ENCODE assay signal across 17 cellular contexts in genomic region chr16:58474296-58474695, GRCh38.
"Had no signal": no experiment of that assay in that cellular context is flagged by ENCODE, and none has a peak within 500 bp of the region (broad histone marks: within the 10 kb centered on the region; RNA-seq: fewer than 3 reads in every experiment).

No MANE protein-coding gene starts in this region.

- H3K36me3 ChIP-seq: esophagus squamous epithelium, right lobe of liver, stomach had no signal

- H3K4me1 ChIP-seq: right lobe of liver, stomach had no signal

- H3K36me3 Mint-ChIP-seq: activated naive CD4-positive, alpha-beta T cell treated with anti-CD3 and anti-CD28 coated beads, Interleukin-2, amount 50 U/mL, for 72 hours; brain; naive thymus-derived CD4-positive, alpha-beta T cell had no signal

- DNase-seq: activated CD8-positive, alpha-beta T cell treated with anti-CD3 and anti-CD28 coated beads for 36 hours; activated effector memory CD4-positive, alpha-beta T cell treated with anti-CD3 and anti-CD28 coated beads, Interleukin-2, amount 50 U/mL, for 16 hours; activated T-cell treated with anti-CD3 and anti-CD28 coated beads, Interleukin-2, amount 50 U/mL, for 4 hours; amniotic stem cell; esophagus squamous epithelium; mucosa of descending colon; naive thymus-derived CD4-positive, alpha-beta T cell; right lobe of liver; stomach; T-helper 1 cell; testis had no signal

- H3K27me3 ChIP-seq: esophagus squamous epithelium, right lobe of liver, testis had no signal

- H3K4me1 Mint-ChIP-seq: brain; central memory CD8-positive, alpha-beta T cell had no signal

- H3K27ac Mint-ChIP-seq: activated CD8-positive, alpha-beta T cell treated with anti-CD3 and anti-CD28 coated beads for 36 hours; activated naive CD4-positive, alpha-beta T cell treated with anti-CD3 and anti-CD28 coated beads, Interleukin-2, amount 50 U/mL, for 72 hours; naive thymus-derived CD4-positive, alpha-beta T cell had no signal

- H3K9me3 ChIP-seq: esophagus squamous epithelium, mucosa of descending colon, right lobe of liver, stomach, testis had no signal

- H3K4me3 Mint-ChIP-seq: activated CD8-positive, alpha-beta T cell treated with anti-CD3 and anti-CD28 coated beads for 36 hours; activated T-cell treated with anti-CD3 and anti-CD28 coated beads, Interleukin-2, amount 50 U/mL, for 4 hours; brain; central memory CD8-positive, alpha-beta T cell; naive thymus-derived CD4-positive, alpha-beta T cell had no signal

- ATAC-seq: activated CD8-positive, alpha-beta T cell treated with anti-CD3 and anti-CD28 coated beads for 36 hours; activated naive CD4-positive, alpha-beta T cell treated with anti-CD3 and anti-CD28 coated beads, Interleukin-2, amount 50 U/mL, for 72 hours; activated T-cell treated with anti-CD3 and anti-CD28 coated beads, Interleukin-2, amount 50 U/mL, for 4 hours; mucosa of descending colon; naive thymus-derived CD4-positive, alpha-beta T cell; right lobe of liver had no signal

- H3K9me3 Mint-ChIP-seq: activated CD8-positive, alpha-beta T cell treated with anti-CD3 and anti-CD28 coated beads for 36 hours; activated naive CD4-positive, alpha-beta T cell treated with anti-CD3 and anti-CD28 coated beads, Interleukin-2, amount 50 U/mL, for 72 hours; activated T-cell treated with anti-CD3 and anti-CD28 coated beads, Interleukin-2, amount 50 U/mL, for 4 hours; central memory CD8-positive, alpha-beta T cell; naive thymus-derived CD4-positive, alpha-beta T cell had no signal

- H3K4me3 ChIP-seq: coronary artery, esophagus squamous epithelium, mucosa of descending colon, right lobe of liver, SK-N-MC, smooth muscle cell, stomach, testis had no signal

- H3K27ac ChIP-seq: right lobe of liver, SK-N-MC had no signal

- H3K4me2 ChIP-seq: smooth muscle cell had no signal
